Comparison of ENCODE assay signal across 28 cellular contexts in genomic region chrX:7190157-7190556, GRCh38. TPM values are rescaled to one million over a fixed set of nuclear protein-coding genes. Genes with fewer than 3 reads are reported as not detected.
DNase-seq lines count a peak whose midpoint lies in the region; TF ChIP-seq lines count a peak whose summit lies in the region.
"Had no signal": no experiment of that assay in that cellular context is flagged by ENCODE, and none has a peak within 500 bp of the region (broad histone marks: within the 10 kb centered on the region; RNA-seq: fewer than 3 reads in every experiment).

No MANE protein-coding gene starts in this region.

- H3K27ac ChIP-seq in OCI-LY7 (ENCODE audit: low read depth, low read length, poor library complexity, severe bottlenecking), result peak overlapping the region; percentile 22
- H3K27ac ChIP-seq: esophagus muscularis mucosa, KMS-11, parathyroid adenoma, skin epidermis, suprapubic skin, upper lobe of right lung had no signal

- CTCF ChIA-PET in OCI-LY7 (lab: Charles Lee; ENCODE audit: unreplicated experiment), result interaction anchor here (0.6 to 0.8 kb wide), 2 partner anchors 11 to 39 kb away, joined by 3 read pairs; no protein-coding TSS in a partner anchor

- peaks cover 5% of the 10 kb centered on the region for H3K9me3 Mint-ChIP-seq in mesothelial cell of epicardium
- H3K9me3 Mint-ChIP-seq: activated CD4-positive, alpha-beta memory T cell treated with anti-CD3 and anti-CD28 coated beads, Interleukin-2, amount 10 ng/mL, durations not matched to agents 7 days and 5 days; CD8-positive, alpha-beta memory T cell had no signal

- H4K20me1 ChIP-seq in OCI-LY7 (ENCODE audit: insufficient read depth, low read length), result no peaks in the 10 kb centered on the region

- H3K27me3 Mint-ChIP-seq in mesothelial cell of epicardium (ENCODE audit: low read depth), result no peaks in the 10 kb centered on the region
- H3K27me3 Mint-ChIP-seq: activated CD4-positive, alpha-beta memory T cell treated with anti-CD3 and anti-CD28 coated beads, Interleukin-2, amount 10 ng/mL, durations not matched to agents 7 days and 5 days; CD8-positive, alpha-beta memory T cell; T-helper 17 cell had no signal

- H3K79me2 ChIP-seq in OCI-LY7 (ENCODE audit: insufficient read depth, low read depth, low read length), result no peaks in the 10 kb centered on the region
- H3K79me2 ChIP-seq: parathyroid adenoma had no signal

- H2AFZ ChIP-seq in OCI-LY7 (ENCODE audit: low read length), result no peak overlapping the region
- H2AFZ ChIP-seq: parathyroid adenoma had no signal

- no peak overlapping the region for H3K27ac Mint-ChIP-seq in mesothelial cell of epicardium
- H3K27ac Mint-ChIP-seq: activated CD4-positive, alpha-beta memory T cell treated with anti-CD3 and anti-CD28 coated beads, Interleukin-2, amount 10 ng/mL, durations not matched to agents 7 days and 5 days; endodermal cell; T-helper 17 cell had no signal

- intact Hi-C loops in OCI-LY7 (cut with micrococcal nuclease; ENCODE audit: unreplicated experiment), result no loop called here

- H3K4me2 ChIP-seq in OCI-LY7 (ENCODE audit: low read length), result no peak overlapping the region; the same call in 1 of the 2 replicates
- H3K4me2 ChIP-seq: KMS-11 had no signal

- H3K9me3 ChIP-seq in OCI-LY7 (ENCODE audit: low read length), result no peaks in the 10 kb centered on the region
- H3K9me3 ChIP-seq: esophagus muscularis mucosa, suprapubic skin, upper lobe of right lung had no signal

- POLR2A ChIA-PET in OCI-LY7 (lab: Charles Lee), result no interaction called here

- no peaks in the 10 kb centered on the region for H3K4me1 Mint-ChIP-seq in mesothelial cell of epicardium
- H3K4me1 Mint-ChIP-seq: activated CD4-positive, alpha-beta memory T cell treated with anti-CD3 and anti-CD28 coated beads, Interleukin-2, amount 10 ng/mL, durations not matched to agents 7 days and 5 days; CD8-positive, alpha-beta memory T cell had no signal

- DNase-seq in DMS153 (lab: John Stamatoyannopoulos, UW) (peak; percentile 5), ELF-1 (ENCODE audit: low read depth, low spot score) (peak; percentile 8), LNCaP clone FGC (ENCODE audit: low read depth) (no peak), OCI-LY7 (ENCODE audit: low spot score) (peak; percentile 45), NCI-H187 (lab: John Stamatoyannopoulos, UW) (no peak), mesothelial cell of epicardium (ENCODE audit: low spot score in 2 of 2, unreplicated experiment in 2 of 2) (no peak)
- no peak for DNase-seq in activated CD4-positive, CD25-positive, alpha-beta regulatory T cell (lab: John Stamatoyannopoulos, UW)
- DNase-seq in stimulated activated CD4-positive, alpha-beta T cell treated with anti-CD3 and anti-CD28 coated beads, Interleukin-2, amount 100 ng/mL, for 48 hours, result no peak
- DNase-seq: activated CD4-positive, alpha-beta memory T cell treated with anti-CD3 and anti-CD28 coated beads, Interleukin-2, amount 10 ng/mL, durations not matched to agents 7 days and 5 days; activated CD4-positive, alpha-beta T cell treated with anti-CD3 and anti-CD28 coated beads for 1 hour; activated CD8-positive, alpha-beta memory T cell treated with anti-CD3 and anti-CD28 coated beads, Interleukin-2, amount 50 U/mL, for 4 hours; activated naive CD4-positive, alpha-beta T cell; CD8-positive, alpha-beta memory T cell; dermis blood vessel endothelial cell; endodermal cell; foreskin fibroblast; HCEC 1CT; left ventricle myocardium superior; NCI-H1694 treated with DMSO at 0.1 percent for 48 hours; Right ventricle myocardium superior; stimulated activated naive CD4-positive, alpha-beta T cell; T-helper 17 cell; upper lobe of right lung had no signal

- TF ChIP-seq CTCF in LNCaP clone FGC (IDR thresholded peaks at IDR 0.05; ENCODE audit: control insufficient read depth, extremely low read depth, insufficient read depth), result peak; percentile 22; the same call in 1 of the 2 replicates
- peak; percentile 51 for TF ChIP-seq CTCF in OCI-LY7 (conservative IDR thresholded peaks at IDR 0.05; ENCODE audit: low read length)
- no peak for TF ChIP-seq CTCF in mesothelial cell of epicardium (IDR thresholded peaks at IDR 0.05; ENCODE audit: unreplicated experiment)

- BruUV-seq in OCI-LY7 (replicated peaks; lab: Mats Ljungman, UMichigan), result no TSS peak

- H3K36me3 ChIP-seq in OCI-LY7 (ENCODE audit: insufficient read depth, low read length), result no peaks in the 10 kb centered on the region
- H3K36me3 ChIP-seq: esophagus muscularis mucosa, suprapubic skin, upper lobe of right lung had no signal

- H3K4me1 ChIP-seq in OCI-LY7 (ENCODE audit: insufficient read depth, low read length, poor library complexity, severe bottlenecking), result peaks cover 6% of the 10 kb centered on the region
- H3K4me1 ChIP-seq: esophagus muscularis mucosa, parathyroid adenoma, suprapubic skin, upper lobe of right lung had no signal

- H3K36me3 Mint-ChIP-seq in mesothelial cell of epicardium, result no peaks in the 10 kb centered on the region

- H3K4me3 ChIP-seq in LNCaP clone FGC (ENCODE audit: low read depth, low read length) (no peak overlapping the region), OCI-LY7 (ENCODE audit: low read depth, low read length, poor library complexity, severe bottlenecking) (no peak overlapping the region)
- H3K4me3 ChIP-seq: esophagus muscularis mucosa, skin epidermis, suprapubic skin, upper lobe of right lung had no signal

- H3K9me2 ChIP-seq in OCI-LY7 (ENCODE audit: insufficient read depth, low read length), result no peaks in the 10 kb centered on the region

- no peak overlapping the region for H3K4me3 Mint-ChIP-seq in mesothelial cell of epicardium
- H3K4me3 Mint-ChIP-seq: activated CD4-positive, alpha-beta memory T cell treated with anti-CD3 and anti-CD28 coated beads, Interleukin-2, amount 10 ng/mL, durations not matched to agents 7 days and 5 days; CD8-positive, alpha-beta memory T cell; endodermal cell; T-helper 17 cell had no signal

RNA-seq across cellular contexts. Expression of gene PUDP, which starts 42.2 kb away (rescaled TPM):
- 8.8 and 21.1 TPM in 2 replicates for total RNA-seq in OCI-LY7 (2014; rRNA removed; shearing (Covaris generic))
- total RNA-seq in OCI-LY7 (2022) (25.7 and 28.6 TPM in 2 replicates), mesothelial cell of epicardium (41.4 to 45.6 TPM (median 44.5 TPM) in 3 replicates)

RNA-seq across cellular contexts. Expression of gene STS, which starts 42.6 kb away (rescaled TPM):
- 15.2 and 16.3 TPM in 2 replicates for total RNA-seq in OCI-LY7 (2014; rRNA removed; shearing (Covaris generic))
- total RNA-seq in OCI-LY7 (2022) (40.3 and 47.0 TPM in 2 replicates), mesothelial cell of epicardium (4.2 to 4.5 TPM (median 4.4 TPM) in 3 replicates)

Comparison
In these comparisons a context has a peak if more than half of its experiments do, and no peak if none do; other contexts are left out.
1. DNase-seq: peak in DMS153 (single experiment), ELF-1 (single experiment) and OCI-LY7 (single experiment); none in LNCaP clone FGC (single experiment), NCI-H187 (0 of 2), activated CD4-positive, CD25-positive, alpha-beta regulatory T cell (0 of 4), stimulated activated CD4-positive, alpha-beta T cell treated with anti-CD3 and anti-CD28 coated beads, Interleukin-2, amount 100 ng/mL, for 48 hours (0 of 2) and mesothelial cell of epicardium (0 of 2).